In the genomic region with DNA sequence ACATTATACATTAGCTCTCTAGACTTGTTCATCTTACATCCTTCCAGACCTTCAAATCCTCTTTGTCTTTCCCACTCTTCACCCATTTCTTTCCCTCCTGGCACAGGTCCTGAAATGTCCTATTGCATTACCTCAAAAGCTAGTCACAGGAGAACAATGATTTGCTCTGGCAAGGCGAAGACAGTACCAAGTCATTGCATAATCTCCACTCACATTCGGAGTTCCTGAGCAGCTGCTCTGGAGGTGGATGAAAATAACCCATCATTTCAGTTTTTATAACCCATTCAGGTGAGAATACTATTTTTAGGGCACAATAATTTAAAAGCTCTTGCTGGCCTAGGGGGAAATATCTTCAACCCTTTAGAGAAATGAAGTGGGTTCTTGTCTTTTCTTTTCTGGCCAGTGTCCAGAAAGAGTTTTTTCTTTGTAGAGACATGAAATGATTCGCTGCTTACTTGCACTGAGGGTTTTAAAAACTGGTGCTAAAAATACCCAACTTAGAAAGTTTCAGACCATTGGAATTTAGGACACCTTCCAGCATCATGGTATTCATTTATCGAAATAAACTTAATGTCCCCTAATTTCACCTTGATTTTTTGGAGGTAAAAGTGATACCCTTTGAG, we compare ENCODE assay signal across 13 cellular contexts. TPM values are rescaled to one million over a fixed set of nuclear protein-coding genes. Genes with fewer than 3 reads are reported as not detected.
DNase-seq lines count a peak whose midpoint lies in the region; ATAC-seq and TF ChIP-seq lines count a peak whose summit lies in the region.
"Had no signal": no experiment of that assay in that cellular context is flagged by ENCODE, and none has a peak within 500 bp of the region (broad histone marks: within the 10 kb centered on the region; RNA-seq: fewer than 3 reads in every experiment).

No MANE protein-coding gene starts in this region.

- peaks cover 7% of the 10 kb centered on the region for H3K27me3 Mint-ChIP-seq in GM23338 (ENCODE audit: insufficient read depth, low read depth, poor library complexity)

- no peaks in the 10 kb centered on the region for H3F3A ChIP-seq in GM23338 (replicated peaks; ENCODE audit: low read depth)

- H3K4me1 ChIP-seq in GM23338 (ENCODE audit: insufficient read depth): peaks cover 31% of the 10 kb centered on the region

- no peaks in the 10 kb centered on the region for H3K9me2 ChIP-seq in GM23338 (ENCODE audit: insufficient read depth)

- no peak overlapping the region for H3K27ac Mint-ChIP-seq in GM23338
- H3K27ac Mint-ChIP-seq: activated naive CD8-positive, alpha-beta T cell treated with anti-CD3 and anti-CD28 coated beads for 36 hours; stimulated activated naive B cell treated with anti-CD40 and anti-IgM and Interleukin-4, amounts not matched to agents 10 μg/mL and 1 μg/mL and 100 μg/mL, for 72 hours had no signal

- H3K27me3 ChIP-seq in GM23338 (ENCODE audit: insufficient read depth): 0 out of 2 replicates have a peak, but pooled peaks cover 8% of the 10 kb centered on the region

- peak; percentile 18 for DNase-seq in EL
- DNase-seq in RWPE1 (ENCODE audit: low spot score): peak; percentile 3
- DNase-seq in putamen (ENCODE audit: low spot score): peak; percentile 61
- no peak for DNase-seq in activated naive CD4-positive, alpha-beta T cell treated with Interleukin-2 at 50 U/mL for 16 hours
- DNase-seq in NCI-H524 treated with DMSO at 0.1 percent for 48 hours (lab: John Stamatoyannopoulos, UW): no peak
- no peak for DNase-seq in NCI-H128 (lab: John Stamatoyannopoulos, UW; ENCODE audit: unreplicated experiment)
- no peak for DNase-seq in GM23338 (ENCODE audit: low spot score)
- DNase-seq: activated naive CD8-positive, alpha-beta T cell treated with anti-CD3 and anti-CD28 coated beads for 36 hours; left cardiac atrium; NCI-H2081; stimulated activated naive B cell treated with anti-CD40 and anti-IgM and Interleukin-4, amounts not matched to agents 10 μg/mL and 1 μg/mL and 100 μg/mL, for 72 hours had no signal

- H3K27ac ChIP-seq in RWPE1: no peak overlapping the region
- no peak overlapping the region for H3K27ac ChIP-seq in GM23338 (ENCODE audit: low read depth)
- H3K27ac ChIP-seq: C4-2B had no signal

- CTCF ChIA-PET in RWPE1 (lab: Yijun Ruan, JAX): interaction anchor here (0.7 kb wide), 1 partner anchor 79 kb away, joined by 3 read pairs; no protein-coding TSS in a partner anchor

- no peaks in the 10 kb centered on the region for H3K36me3 ChIP-seq in GM23338 (ENCODE audit: insufficient read depth)

- H3K4me2 ChIP-seq in GM23338: no peak overlapping the region

- no peaks in the 10 kb centered on the region for H3K9me3 Mint-ChIP-seq in GM23338
- H3K9me3 Mint-ChIP-seq: activated naive CD8-positive, alpha-beta T cell treated with anti-CD3 and anti-CD28 coated beads for 36 hours; stimulated activated naive B cell treated with anti-CD40 and anti-IgM and Interleukin-4, amounts not matched to agents 10 μg/mL and 1 μg/mL and 100 μg/mL, for 72 hours had no signal

- no peak for TF ChIP-seq CTCF in RWPE1 (conservative IDR thresholded peaks at IDR 0.05; ENCODE audit: low read depth)
- TF ChIP-seq CTCF in GM23338 (conservative IDR thresholded peaks at IDR 0.05; ENCODE audit: low read depth in 2 of 2): no peak

- ATAC-seq in esophagus mucosa (peak; percentile 55), GM23338 (no peak)
- ATAC-seq: stimulated activated naive B cell treated with anti-CD40 and anti-IgM and Interleukin-4, amounts not matched to agents 10 μg/mL and 1 μg/mL and 100 μg/mL, for 72 hours had no signal

- no peaks in the 10 kb centered on the region for H3K79me2 ChIP-seq in GM23338 (replicated peaks; ENCODE audit: insufficient read depth)

- no peak overlapping the region for H3K4me3 ChIP-seq in GM23338

- H4K20me1 ChIP-seq in GM23338 (replicated peaks; ENCODE audit: insufficient read depth): no peaks in the 10 kb centered on the region

- POLR2A ChIA-PET in RWPE1 (lab: Yijun Ruan, JAX; ENCODE audit: low non-redundant PET): no interaction called here

- no peak overlapping the region for H2AFZ ChIP-seq in GM23338

- H3K4me3 Mint-ChIP-seq in GM23338: no peak overlapping the region
- H3K4me3 Mint-ChIP-seq: activated naive CD8-positive, alpha-beta T cell treated with anti-CD3 and anti-CD28 coated beads for 36 hours; stimulated activated naive B cell treated with anti-CD40 and anti-IgM and Interleukin-4, amounts not matched to agents 10 μg/mL and 1 μg/mL and 100 μg/mL, for 72 hours had no signal

- H3K4me1 Mint-ChIP-seq in GM23338: peaks cover 35% of the 10 kb centered on the region
- H3K4me1 Mint-ChIP-seq: activated naive CD8-positive, alpha-beta T cell treated with anti-CD3 and anti-CD28 coated beads for 36 hours; stimulated activated naive B cell treated with anti-CD40 and anti-IgM and Interleukin-4, amounts not matched to agents 10 μg/mL and 1 μg/mL and 100 μg/mL, for 72 hours had no signal

- H3K36me3 Mint-ChIP-seq in GM23338 (ENCODE audit: low read depth): no peaks in the 10 kb centered on the region
- H3K36me3 Mint-ChIP-seq: activated naive CD8-positive, alpha-beta T cell treated with anti-CD3 and anti-CD28 coated beads for 36 hours; stimulated activated naive B cell treated with anti-CD40 and anti-IgM and Interleukin-4, amounts not matched to agents 10 μg/mL and 1 μg/mL and 100 μg/mL, for 72 hours had no signal

TF ChIP-seq in GM23338, 12 proteins besides CTCF, POLR2A, EP300 and RAD21 (continues in another document):
- TF ChIP-seq POLR2AphosphoS5 (IDR thresholded peaks at IDR 0.05; ENCODE audit: low read depth): no peak
- TF ChIP-seq ZNF114 (CRISPR knock-in tag; IDR thresholded peaks at IDR 0.05): no peak
- TF ChIP-seq STAT1 (IDR thresholded peaks at IDR 0.05; ENCODE audit: unreplicated experiment): no peak
- no peak for TF ChIP-seq NANOG (IDR thresholded peaks at IDR 0.05; ENCODE audit: borderline replicate concordance)
- no peak for TF ChIP-seq CREB1 (CRISPR knock-in tag; IDR thresholded peaks at IDR 0.05; ENCODE audit: low read depth)
- TF ChIP-seq, protein P1, sequence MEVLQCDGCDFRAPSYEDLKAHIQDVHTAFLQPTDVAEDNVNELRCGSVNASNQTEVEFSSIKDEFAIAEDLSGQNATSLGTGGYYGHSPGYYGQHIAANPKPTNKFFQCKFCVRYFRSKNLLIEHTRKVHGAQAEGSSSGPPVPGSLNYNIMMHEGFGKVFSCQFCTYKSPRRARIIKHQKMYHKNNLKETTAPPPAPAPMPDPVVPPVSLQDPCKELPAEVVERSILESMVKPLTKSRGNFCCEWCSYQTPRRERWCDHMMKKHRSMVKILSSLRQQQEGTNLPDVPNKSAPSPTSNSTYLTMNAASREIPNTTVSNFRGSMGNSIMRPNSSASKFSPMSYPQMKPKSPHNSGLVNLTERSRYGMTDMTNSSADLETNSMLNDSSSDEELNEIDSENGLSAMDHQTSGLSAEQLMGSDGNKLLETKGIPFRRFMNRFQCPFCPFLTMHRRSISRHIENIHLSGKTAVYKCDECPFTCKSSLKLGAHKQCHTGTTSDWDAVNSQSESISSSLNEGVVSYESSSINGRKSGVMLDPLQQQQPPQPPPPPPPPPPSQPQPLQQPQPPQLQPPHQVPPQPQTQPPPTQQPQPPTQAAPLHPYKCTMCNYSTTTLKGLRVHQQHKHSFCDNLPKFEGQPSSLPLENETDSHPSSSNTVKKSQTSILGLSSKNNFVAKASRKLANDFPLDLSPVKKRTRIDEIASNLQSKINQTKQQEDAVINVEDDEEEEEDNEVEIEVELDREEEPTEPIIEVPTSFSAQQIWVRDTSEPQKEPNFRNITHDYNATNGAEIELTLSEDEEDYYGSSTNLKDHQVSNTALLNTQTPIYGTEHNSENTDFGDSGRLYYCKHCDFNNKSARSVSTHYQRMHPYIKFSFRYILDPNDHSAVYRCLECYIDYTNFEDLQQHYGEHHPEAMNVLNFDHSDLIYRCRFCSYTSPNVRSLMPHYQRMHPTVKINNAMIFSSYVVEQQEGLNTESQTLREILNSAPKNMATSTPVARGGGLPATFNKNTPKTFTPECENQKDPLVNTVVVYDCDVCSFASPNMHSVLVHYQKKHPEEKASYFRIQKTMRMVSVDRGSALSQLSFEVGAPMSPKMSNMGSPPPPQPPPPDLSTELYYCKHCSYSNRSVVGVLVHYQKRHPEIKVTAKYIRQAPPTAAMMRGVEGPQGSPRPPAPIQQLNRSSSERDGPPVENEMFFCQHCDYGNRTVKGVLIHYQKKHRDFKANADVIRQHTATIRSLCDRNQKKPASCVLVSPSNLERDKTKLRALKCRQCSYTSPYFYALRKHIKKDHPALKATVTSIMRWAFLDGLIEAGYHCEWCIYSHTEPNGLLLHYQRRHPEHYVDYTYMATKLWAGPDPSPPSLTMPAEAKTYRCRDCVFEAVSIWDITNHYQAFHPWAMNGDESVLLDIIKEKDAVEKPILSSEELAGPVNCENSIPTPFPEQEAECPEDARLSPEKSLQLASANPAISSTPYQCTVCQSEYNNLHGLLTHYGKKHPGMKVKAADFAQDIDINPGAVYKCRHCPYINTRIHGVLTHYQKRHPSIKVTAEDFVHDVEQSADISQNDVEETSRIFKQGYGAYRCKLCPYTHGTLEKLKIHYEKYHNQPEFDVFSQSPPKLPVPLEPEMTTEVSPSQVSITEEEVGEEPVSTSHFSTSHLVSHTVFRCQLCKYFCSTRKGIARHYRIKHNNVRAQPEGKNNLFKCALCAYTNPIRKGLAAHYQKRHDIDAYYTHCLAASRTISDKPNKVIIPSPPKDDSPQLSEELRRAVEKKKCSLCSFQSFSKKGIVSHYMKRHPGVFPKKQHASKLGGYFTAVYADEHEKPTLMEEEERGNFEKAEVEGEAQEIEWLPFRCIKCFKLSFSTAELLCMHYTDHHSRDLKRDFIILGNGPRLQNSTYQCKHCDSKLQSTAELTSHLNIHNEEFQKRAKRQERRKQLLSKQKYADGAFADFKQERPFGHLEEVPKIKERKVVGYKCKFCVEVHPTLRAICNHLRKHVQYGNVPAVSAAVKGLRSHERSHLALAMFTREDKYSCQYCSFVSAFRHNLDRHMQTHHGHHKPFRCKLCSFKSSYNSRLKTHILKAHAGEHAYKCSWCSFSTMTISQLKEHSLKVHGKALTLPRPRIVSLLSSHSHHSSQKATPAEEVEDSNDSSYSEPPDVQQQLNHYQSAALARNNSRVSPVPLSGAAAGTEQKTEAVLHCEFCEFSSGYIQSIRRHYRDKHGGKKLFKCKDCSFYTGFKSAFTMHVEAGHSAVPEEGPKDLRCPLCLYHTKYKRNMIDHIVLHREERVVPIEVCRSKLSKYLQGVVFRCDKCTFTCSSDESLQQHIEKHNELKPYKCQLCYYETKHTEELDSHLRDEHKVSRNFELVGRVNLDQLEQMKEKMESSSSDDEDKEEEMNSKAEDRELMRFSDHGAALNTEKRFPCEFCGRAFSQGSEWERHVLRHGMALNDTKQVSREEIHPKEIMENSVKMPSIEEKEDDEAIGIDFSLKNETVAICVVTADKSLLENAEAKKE (CRISPR knock-in tag; IDR thresholded peaks at IDR 0.05): no peak
- TF ChIP-seq EZH2phosphoT487 (IDR thresholded peaks at IDR 0.05; ENCODE audit: unreplicated experiment): no peak

RNA-seq across cellular contexts. Expression of a gene that starts 23.4 kb away (rescaled TPM):
- 21.3 TPM for total RNA-seq in esophagus mucosa
- 45.1 and 52.9 TPM in 2 replicates for total RNA-seq in GM23338 (2014; rRNA removed; shearing (Covaris generic))
- 41.7 and 48.0 TPM in 2 replicates for polyA plus RNA-seq in GM23338 (2016; fragmentation: Nextera tagmentation; extraction: Ambion mirVana)

Comparison
In these comparisons a context has a peak if more than half of its experiments do, and no peak if none do; other contexts are left out.
1. DNase-seq: peak in EL (single experiment), RWPE1 (single experiment) and putamen (single experiment); none in activated naive CD4-positive, alpha-beta T cell treated with Interleukin-2 at 50 U/mL for 16 hours (single experiment), NCI-H524 treated with DMSO at 0.1 percent for 48 hours (single experiment), NCI-H128 (single experiment) and GM23338 (single experiment).